ENCODE assay signal across 8 cellular contexts in the genomic region with DNA sequence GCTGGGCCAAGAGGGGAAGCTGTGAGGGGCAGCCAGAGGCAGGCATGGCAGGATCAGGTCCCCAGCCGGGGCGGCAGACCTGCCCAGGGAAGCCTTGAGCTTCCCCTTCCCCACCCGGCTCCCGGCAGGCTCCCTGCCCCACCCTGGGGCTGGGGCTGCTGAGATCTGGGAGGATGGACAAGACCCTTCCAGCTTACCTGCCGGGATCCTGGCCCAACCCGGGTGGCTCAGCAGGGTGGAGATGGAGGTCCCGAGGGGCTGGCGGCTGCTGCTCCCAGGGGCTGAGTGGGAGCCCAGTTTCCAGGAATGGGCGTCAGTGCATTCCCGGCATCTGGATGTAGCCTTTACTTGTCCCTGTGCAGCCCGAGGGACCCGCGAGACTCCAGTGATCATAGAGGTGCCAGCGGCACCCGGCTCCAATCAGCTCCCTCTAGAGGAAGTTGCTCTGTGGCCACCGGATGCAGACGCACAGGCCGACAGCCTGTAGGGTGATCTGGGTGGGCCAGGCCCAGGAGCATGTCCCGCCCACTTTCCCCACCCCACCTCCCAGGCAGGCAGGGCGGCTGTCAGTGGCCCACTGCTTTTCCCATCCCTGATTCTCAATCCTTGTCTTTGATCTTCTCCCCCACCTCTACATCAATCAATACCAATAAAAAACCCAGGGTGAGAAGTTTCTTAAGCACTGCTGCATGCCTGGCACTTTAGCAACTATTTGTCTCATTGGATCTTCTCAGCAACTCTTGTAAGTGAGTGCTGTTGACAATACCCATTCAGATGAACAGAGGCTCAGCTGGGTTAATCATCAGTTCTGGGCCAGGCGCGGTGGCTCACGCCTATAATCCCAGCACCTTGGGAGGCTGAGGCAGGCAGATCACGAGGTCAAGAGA. TPM values are rescaled to one million over a fixed set of nuclear protein-coding genes. Genes with fewer than 3 reads are reported as not detected.
DNase-seq lines count a peak whose midpoint lies in the region; ATAC-seq and TF ChIP-seq lines count a peak whose summit lies in the region.

A gene (minus strand): TSS at position 449 of the 887 bp plus-strand sequence. CDS start 2,672 bp downstream, outside the sequence.

- H3K4me3 ChIP-seq in neural cell (ENCODE audit: low read length) = peak within 1 kb of the TSS; percentile 98

- peaks cover 59% of the 10 kb centered on the region for H3K4me1 Mint-ChIP-seq in stimulated activated naive CD8-positive, alpha-beta T cell treated with anti-CD3 and anti-CD28 coated beads, Interleukin-15, amount 100 ng/mL, for 72 hours

- TF ChIP-seq EP300 in neural cell (conservative IDR thresholded peaks at IDR 0.05; ENCODE audit: poor library complexity, severe bottlenecking) = peak; percentile 24

- peak; percentile 94 for DNase-seq in EL
- DNase-seq in GOT3 (lab: John Stamatoyannopoulos, UW) = peak; percentile 35
- peak; percentile 93 for DNase-seq in LoVo (ENCODE audit: low spot score)
- peak; percentile 93 for DNase-seq in SHP77 (lab: John Stamatoyannopoulos, UW)
- peak; percentile 94 for DNase-seq in activated effector memory CD4-positive, alpha-beta T cell treated with anti-CD3 and anti-CD28 coated beads, Interleukin-2, amount 50 U/mL, for 16 hours
- DNase-seq in fibroblast of the conjunctiva (ENCODE audit: low read depth) = peak; percentile 80
- DNase-seq in stimulated activated naive CD8-positive, alpha-beta T cell treated with anti-CD3 and anti-CD28 coated beads, Interleukin-15, amount 100 ng/mL, for 72 hours = peak; percentile 73 to 82

- H3K36me3 ChIP-seq in neural cell (ENCODE audit: insufficient read depth, low read length) = no peaks in the 10 kb centered on the region

- H3K27me3 Mint-ChIP-seq in stimulated activated naive CD8-positive, alpha-beta T cell treated with anti-CD3 and anti-CD28 coated beads, Interleukin-15, amount 100 ng/mL, for 72 hours = no peaks in the 10 kb centered on the region

- peak within 1 kb of the TSS; percentile 91 for H3K27ac Mint-ChIP-seq in stimulated activated naive CD8-positive, alpha-beta T cell treated with anti-CD3 and anti-CD28 coated beads, Interleukin-15, amount 100 ng/mL, for 72 hours

- H3K27me3 ChIP-seq in neural cell (ENCODE audit: insufficient read depth, low read depth, low read length) = no peaks in the 10 kb centered on the region

- peak within 1 kb of the TSS; percentile 91 for H3K4me3 Mint-ChIP-seq in stimulated activated naive CD8-positive, alpha-beta T cell treated with anti-CD3 and anti-CD28 coated beads, Interleukin-15, amount 100 ng/mL, for 72 hours

- no peaks in the 10 kb centered on the region for H3K9me3 ChIP-seq in neural cell (ENCODE audit: low read length)

- peak within 1 kb of the TSS; percentile 21 for H3K27ac ChIP-seq in neural cell (ENCODE audit: low read length)

- peak within 1 kb of the TSS; percentile 91 for H3K4me2 ChIP-seq in neural cell (ENCODE audit: low read length)

- peak within 1 kb of the TSS; percentile 33 for H2AFZ ChIP-seq in neural cell (ENCODE audit: low read depth, low read length)

- peaks cover 15% of the 10 kb centered on the region for H3K79me2 ChIP-seq in neural cell (replicated peaks; ENCODE audit: insufficient read depth, low read length)

- TF ChIP-seq CTCF in neural cell (IDR thresholded peaks at IDR 0.05; ENCODE audit: poor library complexity, severe bottlenecking) = peak; percentile 81

- H3K9me2 ChIP-seq in neural cell (ENCODE audit: insufficient read depth, low read length) = no peaks in the 10 kb centered on the region

- H3F3A ChIP-seq in neural cell (ENCODE audit: insufficient read depth, low read length, poor library complexity, severe bottlenecking) = no peaks in the 10 kb centered on the region

- peak; percentile 95 for ATAC-seq in stimulated activated naive CD8-positive, alpha-beta T cell treated with anti-CD3 and anti-CD28 coated beads, Interleukin-15, amount 100 ng/mL, for 72 hours

- no peaks in the 10 kb centered on the region for H4K20me1 ChIP-seq in neural cell (ENCODE audit: insufficient read depth)

- H3K9me3 Mint-ChIP-seq in stimulated activated naive CD8-positive, alpha-beta T cell treated with anti-CD3 and anti-CD28 coated beads, Interleukin-15, amount 100 ng/mL, for 72 hours = no peaks in the 10 kb centered on the region

- peak; percentile 60 for TF ChIP-seq RAD21 in neural cell (conservative IDR thresholded peaks at IDR 0.05)

- H3K9ac ChIP-seq in neural cell (ENCODE audit: low read length) = peak within 1 kb of the TSS; percentile 88

TF ChIP-seq in neural cell, 6 proteins besides CTCF, POLR2A, EP300 and RAD21:
- TF ChIP-seq MXI1 (conservative IDR thresholded peaks at IDR 0.05; ENCODE audit: poor library complexity, severe bottlenecking) = peak; percentile 57
- TF ChIP-seq TAF1 (IDR thresholded peaks at IDR 0.05; ENCODE audit: low read depth) = no peak
- TF ChIP-seq, protein P1, sequence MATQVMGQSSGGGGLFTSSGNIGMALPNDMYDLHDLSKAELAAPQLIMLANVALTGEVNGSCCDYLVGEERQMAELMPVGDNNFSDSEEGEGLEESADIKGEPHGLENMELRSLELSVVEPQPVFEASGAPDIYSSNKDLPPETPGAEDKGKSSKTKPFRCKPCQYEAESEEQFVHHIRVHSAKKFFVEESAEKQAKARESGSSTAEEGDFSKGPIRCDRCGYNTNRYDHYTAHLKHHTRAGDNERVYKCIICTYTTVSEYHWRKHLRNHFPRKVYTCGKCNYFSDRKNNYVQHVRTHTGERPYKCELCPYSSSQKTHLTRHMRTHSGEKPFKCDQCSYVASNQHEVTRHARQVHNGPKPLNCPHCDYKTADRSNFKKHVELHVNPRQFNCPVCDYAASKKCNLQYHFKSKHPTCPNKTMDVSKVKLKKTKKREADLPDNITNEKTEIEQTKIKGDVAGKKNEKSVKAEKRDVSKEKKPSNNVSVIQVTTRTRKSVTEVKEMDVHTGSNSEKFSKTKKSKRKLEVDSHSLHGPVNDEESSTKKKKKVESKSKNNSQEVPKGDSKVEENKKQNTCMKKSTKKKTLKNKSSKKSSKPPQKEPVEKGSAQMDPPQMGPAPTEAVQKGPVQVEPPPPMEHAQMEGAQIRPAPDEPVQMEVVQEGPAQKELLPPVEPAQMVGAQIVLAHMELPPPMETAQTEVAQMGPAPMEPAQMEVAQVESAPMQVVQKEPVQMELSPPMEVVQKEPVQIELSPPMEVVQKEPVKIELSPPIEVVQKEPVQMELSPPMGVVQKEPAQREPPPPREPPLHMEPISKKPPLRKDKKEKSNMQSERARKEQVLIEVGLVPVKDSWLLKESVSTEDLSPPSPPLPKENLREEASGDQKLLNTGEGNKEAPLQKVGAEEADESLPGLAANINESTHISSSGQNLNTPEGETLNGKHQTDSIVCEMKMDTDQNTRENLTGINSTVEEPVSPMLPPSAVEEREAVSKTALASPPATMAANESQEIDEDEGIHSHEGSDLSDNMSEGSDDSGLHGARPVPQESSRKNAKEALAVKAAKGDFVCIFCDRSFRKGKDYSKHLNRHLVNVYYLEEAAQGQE (IDR thresholded peaks at IDR 0.05; ENCODE audit: borderline replicate concordance) = peak; percentile 55
- peak; percentile 55 for TF ChIP-seq SMC3 (conservative IDR thresholded peaks at IDR 0.05; ENCODE audit: poor library complexity)
- peak; percentile 83 for TF ChIP-seq POLR2AphosphoS5 (IDR thresholded peaks at IDR 0.05)
- no peak for TF ChIP-seq EZH2 (IDR thresholded peaks at IDR 0.05; ENCODE audit: borderline replicate concordance, insufficient read depth, low read length, poor library complexity, severe bottlenecking)

RNA-seq across cellular contexts. Expression of the gene that starts here (rescaled TPM):
- polyA plus RNA-seq in neural cell = 15.4 and 21.9 TPM in 2 replicates
- 9.3 and 9.7 TPM in 2 replicates for polyA minus RNA-seq in neural cell

Comparison
In these comparisons a context has a peak if more than half of its experiments do, and no peak if none do; other contexts are left out.
1. Peak in every context shown above with its lines: DNase-seq, ATAC-seq, H3K4me3 ChIP-seq and H3K27ac ChIP-seq.
2. DNase-seq: peak in every context shown above with its lines; median percentile 94 in EL; 94 in activated effector memory CD4-positive, alpha-beta T cell treated with anti-CD3 and anti-CD28 coated beads, Interleukin-2, amount 50 U/mL, for 16 hours; 93 in LoVo; 93 in SHP77; 80 in fibroblast of the conjunctiva; 78 in stimulated activated naive CD8-positive, alpha-beta T cell treated with anti-CD3 and anti-CD28 coated beads, Interleukin-15, amount 100 ng/mL, for 72 hours; 35 in GOT3.